ENCODE assay signal across 8 cellular contexts in genomic region chr20:44552950-44553908, GRCh38. TPM values are rescaled to one million over a fixed set of nuclear protein-coding genes. Genes with fewer than 3 reads are reported as not detected.
A peak's percentile ranks its signal among the peaks of the same experiment; 100 is the strongest.
DNase-seq lines count a peak whose midpoint lies in the region; ATAC-seq, FAIRE-seq and TF ChIP-seq lines count a peak whose summit lies in the region.

No MANE protein-coding gene starts in this region.

- no peak for FAIRE-seq in A549 (lab: Jason Lieb, UNC)

- no peak overlapping the region for H3K9ac ChIP-seq in HCT116 (ENCODE audit: low read length)

- 21% methylated on average over 6 of the region's 6 CpGs for WGBS in A549 (ENCODE audit: missing lambda C conversion rate)

- H3K79me2 ChIP-seq in HCT116 (ENCODE audit: insufficient read depth, low read length) = no peaks in the 10 kb centered on the region

- BruUV-seq in HCT116 (replicated peaks; lab: Mats Ljungman, UMichigan) = no TSS peak

- TF ChIP-seq CTCF in A549 (IDR thresholded peaks at IDR 0.05) (no peak), HCT116 (IDR thresholded peaks at IDR 0.05 in 2 of 3, conservative IDR thresholded peaks at IDR 0.05 in 1 of 3; ENCODE audit: borderline replicate concordance in 1 of 3, insufficient read depth in 1 of 3, low read depth in 2 of 3, low read length in 2 of 3) (no peak)

- no peak overlapping the region for H2AFZ ChIP-seq in HCT116 (ENCODE audit: low read depth, low read length, poor library complexity, severe bottlenecking)

- CTCF ChIA-PET in A549 (lab: Yijun Ruan, JAX) (interaction anchor here (0.6 to 2.0 kb wide), 7 partner anchors 18 to 167 kb away, joined by 3 to 6 read pairs (median 4); no protein-coding TSS in a partner anchor), HCT116 (lab: Charles Lee) (interaction anchor here (1.3 kb wide), 1 partner anchor 23 kb away, joined by 3 read pairs; no protein-coding TSS in a partner anchor)

- no peaks in the 10 kb centered on the region for H3K36me3 ChIP-seq in HCT116 (ENCODE audit: control insufficient read depth in 1 of 2, insufficient read depth in 2 of 2, low read length in 2 of 2)

- intact Hi-C loops in HCT116 (cut with micrococcal nuclease) = no loop called here

- H3K4me3 Mint-ChIP-seq in activated naive CD8-positive, alpha-beta T cell = peak overlapping the region; percentile 1

- no peaks in the 10 kb centered on the region for H4K20me1 ChIP-seq in HCT116 (ENCODE audit: insufficient read depth)

- TF ChIP-seq EP300 in A549 (IDR thresholded peaks at IDR 0.05) = no peak

- no peak overlapping the region for H3K4me3 ChIP-seq in A549
- no peak overlapping the region for H3K4me3 ChIP-seq in HCT116 (replicated peaks in 1 of 2; ENCODE audit: low read depth in 1 of 2, low read length in 2 of 2)

- peaks cover 40% of the 10 kb centered on the region for H3K4me1 ChIP-seq in A549
- H3K4me1 ChIP-seq in HCT116 (ENCODE audit: control insufficient read depth in 1 of 2, insufficient read depth in 2 of 2, low read length in 2 of 2) = peaks cover 13 to 18% of the 10 kb centered on the region in 2 experiments

- TF ChIP-seq RAD21 in A549 (conservative IDR thresholded peaks at IDR 0.05 in 1 of 2, IDR thresholded peaks at IDR 0.05 in 1 of 2) (no peak), HCT116 (IDR thresholded peaks at IDR 0.05; ENCODE audit: low read depth) (no peak)

- H3K27ac ChIP-seq in A549 = peak overlapping the region; percentile 43 to 75
- no peak overlapping the region for H3K27ac ChIP-seq in HCT116 (ENCODE audit: low read depth, low read length)

- H3K4me1 Mint-ChIP-seq in activated naive CD8-positive, alpha-beta T cell (ENCODE audit: low read depth) = peaks cover 17% of the 10 kb centered on the region

- H3K36me3 Mint-ChIP-seq in activated naive CD8-positive, alpha-beta T cell = no peaks in the 10 kb centered on the region

- H3K4me2 ChIP-seq in A549 = peak overlapping the region; percentile 79
- peak overlapping the region; percentile 51 for H3K4me2 ChIP-seq in HCT116 (ENCODE audit: low read length)

- H3K9me3 Mint-ChIP-seq in activated naive CD8-positive, alpha-beta T cell (ENCODE audit: low read depth) = no peaks in the 10 kb centered on the region

- peak overlapping the region; percentile 70 for H3K27ac Mint-ChIP-seq in activated naive CD8-positive, alpha-beta T cell

- H3K9me3 ChIP-seq in A549 = no peaks in the 10 kb centered on the region
- no peaks in the 10 kb centered on the region for H3K9me3 ChIP-seq in HCT116 (ENCODE audit: control insufficient read depth in 1 of 2, insufficient read depth in 1 of 2, low read depth in 1 of 2, low read length in 2 of 2)

- RAD21 ChIA-PET in HCT116 (lab: Charles Lee; ENCODE audit: low non-redundant PET in 1 of 2, low total read pairs in 2 of 2, uncharacterized antibody in 2 of 2, unreplicated experiment in 2 of 2) = no interaction called here

- H3K27me3 ChIP-seq in HCT116 (ENCODE audit: insufficient read depth, low read length) = no peaks in the 10 kb centered on the region

- TF ChIP-seq POLR2A in A549 (IDR thresholded peaks at IDR 0.05; ENCODE audit: low read length) (no peak), HCT116 (IDR thresholded peaks at IDR 0.05; ENCODE audit: borderline replicate concordance, extremely low read depth, insufficient read depth, insufficient read length) (no peak)

- DNase-seq in A549 (ENCODE audit: low read depth in 1 of 2, low spot score in 1 of 2) (peak in 1 of 2 experiments; percentile 46), HCT116 (ENCODE audit: low read depth, low spot score) (no peak), iris pigment epithelial cell (ENCODE audit: low read depth) (peak; percentile 95), activated gamma-delta T cell treated with Interleukin-2 at 50 U/mL for 16 hours (no peak), SHP77 treated with DMSO at 0.1 percent for 48 hours (lab: John Stamatoyannopoulos, UW) (no peak), NCI-H1105 (lab: John Stamatoyannopoulos, UW) (no peak)

- peak; percentile 79 to 83; a peak in 5 of 6 replicates for ATAC-seq in A549
- ATAC-seq in HCT116 = peak; percentile 65; the same call in 1 of the 2 replicates
- no peak for ATAC-seq in GM19351 (IDR thresholded peaks at IDR 0.05; ENCODE audit: unreplicated experiment)

- no peaks in the 10 kb centered on the region for H3K27me3 Mint-ChIP-seq in activated naive CD8-positive, alpha-beta T cell

- POLR2A ChIA-PET in A549 (lab: Yijun Ruan, JAX) (interaction anchor here (1.1 kb wide), 1 partner anchor 31 kb away, joined by 6 read pairs; the partner anchor contains the start of gene SERINC3), HCT116 (lab: Charles Lee) (no interaction called here)

- no peaks in the 10 kb centered on the region for H3K9me2 ChIP-seq in HCT116 (ENCODE audit: insufficient read depth)

TF ChIP-seq in A549, 52 proteins besides CTCF, POLR2A, EP300 and RAD21:
- TF ChIP-seq JUNB (IDR thresholded peaks at IDR 0.05) (peak; percentile 79), CBX8 (IDR thresholded peaks at IDR 0.05) (no peak), FOSL2 (IDR thresholded peaks at IDR 0.05) (peak; percentile 88), FOSL2 (CRISPR knock-in tag; IDR thresholded peaks at IDR 0.05) (peak; percentile 85)
- TF ChIP-seq, protein P1, sequence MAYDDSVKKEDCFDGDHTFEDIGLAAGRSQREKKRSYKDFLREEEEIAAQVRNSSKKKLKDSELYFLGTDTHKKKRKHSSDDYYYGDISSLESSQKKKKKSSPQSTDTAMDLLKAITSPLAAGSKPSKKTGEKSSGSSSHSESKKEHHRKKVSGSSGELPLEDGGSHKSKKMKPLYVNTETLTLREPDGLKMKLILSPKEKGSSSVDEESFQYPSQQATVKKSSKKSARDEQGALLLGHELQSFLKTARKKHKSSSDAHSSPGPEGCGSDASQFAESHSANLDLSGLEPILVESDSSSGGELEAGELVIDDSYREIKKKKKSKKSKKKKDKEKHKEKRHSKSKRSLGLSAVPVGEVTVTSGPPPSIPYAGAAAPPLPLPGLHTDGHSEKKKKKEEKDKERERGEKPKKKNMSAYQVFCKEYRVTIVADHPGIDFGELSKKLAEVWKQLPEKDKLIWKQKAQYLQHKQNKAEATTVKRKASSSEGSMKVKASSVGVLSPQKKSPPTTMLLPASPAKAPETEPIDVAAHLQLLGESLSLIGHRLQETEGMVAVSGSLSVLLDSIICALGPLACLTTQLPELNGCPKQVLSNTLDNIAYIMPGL (CRISPR knock-in tag; IDR thresholded peaks at IDR 0.05; ENCODE audit: borderline replicate concordance) = no peak
- TF ChIP-seq, protein P2, sequence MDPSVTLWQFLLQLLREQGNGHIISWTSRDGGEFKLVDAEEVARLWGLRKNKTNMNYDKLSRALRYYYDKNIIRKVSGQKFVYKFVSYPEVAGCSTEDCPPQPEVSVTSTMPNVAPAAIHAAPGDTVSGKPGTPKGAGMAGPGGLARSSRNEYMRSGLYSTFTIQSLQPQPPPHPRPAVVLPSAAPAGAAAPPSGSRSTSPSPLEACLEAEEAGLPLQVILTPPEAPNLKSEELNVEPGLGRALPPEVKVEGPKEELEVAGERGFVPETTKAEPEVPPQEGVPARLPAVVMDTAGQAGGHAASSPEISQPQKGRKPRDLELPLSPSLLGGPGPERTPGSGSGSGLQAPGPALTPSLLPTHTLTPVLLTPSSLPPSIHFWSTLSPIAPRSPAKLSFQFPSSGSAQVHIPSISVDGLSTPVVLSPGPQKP (IDR thresholded peaks at IDR 0.05; ENCODE audit: low read depth, low read length) = no peak

TF ChIP-seq in HCT116, 20 proteins besides CTCF, POLR2A, EP300 and RAD21 (continues in another document):
- TF ChIP-seq REST (IDR thresholded peaks at IDR 0.05; ENCODE audit: low read depth) (no peak), ZFX (IDR thresholded peaks at IDR 0.05) (no peak), EZH2phosphoT487 (IDR thresholded peaks at IDR 0.05; ENCODE audit: borderline replicate concordance) (no peak), SP1 (IDR thresholded peaks at IDR 0.05; ENCODE audit: low read depth) (peak; percentile 43; the same call in 1 of the 2 replicates)

RNA-seq across cellular contexts. Expression of gene PKIG, which starts 29.1 kb away (rescaled TPM):
- polyA plus RNA-seq in A549 (2011; rRNA removed) (27.0 and 31.1 TPM in 2 replicates), A549 (2017; fragmentation: RNase III; extraction: RNeasy Plus Mini Kit Qiagen cat#74134 plus additional on column Dnase treatment) (22.6 to 24.1 TPM (median 24.0 TPM) in 3 replicates)
- polyA plus RNA-seq in A549 (2012; cell fraction: cytosol; rRNA removed) = 34.3 and 35.9 TPM in 2 replicates
- 16.3 and 17.5 TPM in 2 replicates for polyA plus RNA-seq in A549 (2012; cell fraction: nucleus; rRNA removed)
- polyA minus RNA-seq in A549 (2011; rRNA and poly(A)+ RNA removed) = 17.5 and 21.1 TPM in 2 replicates
- 20.1 TPM for total RNA-seq in HCT116 (2021; ENCODE audit: unreplicated experiment)
- 16.8 and 18.8 TPM in 2 replicates for polyA plus RNA-seq in HCT116 (2012)

RNA-seq across cellular contexts. Expression of gene SERINC3, which starts 31.4 kb away (rescaled TPM):
- polyA plus RNA-seq in A549 (2011; rRNA removed) (159 and 173 TPM in 2 replicates), A549 (2017; fragmentation: RNase III; extraction: RNeasy Plus Mini Kit Qiagen cat#74134 plus additional on column Dnase treatment) (57.4 to 65.0 TPM (median 62.9 TPM) in 3 replicates)
- 64.4 and 79.5 TPM in 2 replicates for polyA plus RNA-seq in A549 (2012; cell fraction: cytosol; rRNA removed)
- polyA plus RNA-seq in A549 (2012; cell fraction: nucleus; rRNA removed) = 63.6 and 65.8 TPM in 2 replicates
- polyA minus RNA-seq in A549 (2011; rRNA and poly(A)+ RNA removed) = 246 and 308 TPM in 2 replicates
- total RNA-seq in HCT116 (2021; ENCODE audit: unreplicated experiment) = 56.8 TPM
- 60.9 and 67.4 TPM in 2 replicates for polyA plus RNA-seq in HCT116 (2012)
